Comparison of ENCODE assay signal across 8 cellular contexts in the genomic region with DNA sequence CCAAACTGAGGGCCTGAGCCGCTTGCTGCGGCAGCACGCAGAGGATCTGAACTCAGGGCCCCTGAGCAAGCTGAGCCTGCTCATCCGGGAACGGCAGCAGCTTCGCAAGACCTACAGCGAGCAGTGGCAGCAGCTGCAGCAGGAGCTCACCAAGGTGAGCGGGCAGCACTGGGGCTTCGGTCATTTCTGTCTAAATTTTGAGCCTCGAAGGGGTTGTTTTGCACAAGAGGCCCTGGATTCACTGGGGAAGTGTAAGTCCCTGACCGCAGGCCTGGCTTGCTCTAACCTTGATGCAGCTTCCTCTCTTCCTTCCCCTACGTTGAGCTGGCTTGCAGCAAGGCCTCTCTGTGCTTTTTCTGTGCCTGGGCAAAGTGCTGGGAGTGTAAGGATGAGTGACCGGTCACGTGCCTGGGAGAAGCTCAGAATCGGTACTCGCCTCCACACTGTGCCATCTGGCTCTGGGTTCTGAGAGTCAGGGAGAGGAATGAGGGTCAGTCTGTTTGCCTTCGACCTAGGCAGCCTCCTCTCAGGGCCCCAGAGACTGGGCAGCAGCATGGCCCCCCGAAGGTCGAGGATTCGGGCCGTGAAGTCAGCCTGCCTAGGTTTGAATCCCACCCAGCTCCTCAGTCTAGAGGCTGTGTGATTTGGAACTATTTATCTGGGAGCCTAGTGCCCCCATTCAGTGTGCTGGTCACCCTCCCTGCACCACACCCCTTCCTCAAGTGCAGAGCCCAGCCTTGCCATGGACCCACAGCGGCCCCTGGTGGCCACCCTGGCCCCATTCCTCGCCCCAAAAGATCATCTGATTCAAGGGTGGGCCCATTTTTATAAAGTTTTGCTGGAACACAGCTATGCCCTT. TPM values are rescaled to one million over a fixed set of nuclear protein-coding genes. Genes with fewer than 3 reads are reported as not detected.
A peak's percentile ranks its signal among the peaks of the same experiment; 100 is the strongest.
DNase-seq lines count a peak whose midpoint lies in the region; ATAC-seq, FAIRE-seq and TF ChIP-seq lines count a peak whose summit lies in the region.

No MANE protein-coding gene starts in this region.

- H3K27ac ChIP-seq in breast epithelium: peak overlapping the region; percentile 92 to 98
- no peak overlapping the region for H3K27ac ChIP-seq in keratinocyte (ENCODE audit: control insufficient read depth, insufficient read depth, low read length)

- TF ChIP-seq POLR2A in breast epithelium (IDR thresholded peaks at IDR 0.05): no peak

- 0 out of 2 replicates have a peak overlapping the region, but pooled peaks have one; percentile 49 for H3K27ac Mint-ChIP-seq in WTC11

- H3K4me1 Mint-ChIP-seq in WTC11: peaks cover 22% of the 10 kb centered on the region

- H3K4me2 ChIP-seq in keratinocyte (ENCODE audit: control insufficient read depth, extremely low read depth, insufficient read depth, low read depth, low read length): no peak overlapping the region

- H3K79me2 ChIP-seq in keratinocyte (ENCODE audit: control insufficient read depth, insufficient read depth, low read length): no peaks in the 10 kb centered on the region

- no peak overlapping the region for H3K9ac ChIP-seq in keratinocyte (ENCODE audit: control insufficient read depth, extremely low read depth, insufficient read depth, low read length)

- H3K9me3 Mint-ChIP-seq in WTC11: no peaks in the 10 kb centered on the region

- ATAC-seq in GM19395 (IDR thresholded peaks at IDR 0.05; ENCODE audit: unreplicated experiment) (peak; percentile 51), WTC11 (peak; percentile 47), GM18517 (IDR thresholded peaks at IDR 0.05; ENCODE audit: unreplicated experiment) (no peak)

- H3K4me3 Mint-ChIP-seq in WTC11: no peak overlapping the region

- no peaks in the 10 kb centered on the region; the same call in 1 of the 2 replicates for H3K36me3 ChIP-seq in BE2C
- H3K36me3 ChIP-seq in breast epithelium: no peaks in the 10 kb centered on the region
- H3K36me3 ChIP-seq in keratinocyte (ENCODE audit: control insufficient read depth in 2 of 2, extremely low read depth in 1 of 2, insufficient read depth in 2 of 2, low read length in 2 of 2): peaks cover 4 to 8% of the 10 kb centered on the region in 2 experiments

- H2AFZ ChIP-seq in keratinocyte (ENCODE audit: control insufficient read depth, low read length): no peak overlapping the region

- CTCF ChIA-PET in WTC11 (lab: Charles Lee): interaction anchor here (0.6 to 4.9 kb wide), 54 partner anchors 10 to 742 kb away, joined by 3 to 75 read pairs (median 4); a partner anchor contains a TSS

- TF ChIP-seq CTCF in BE2C (IDR thresholded peaks at IDR 0.05; ENCODE audit: low read depth, low read length) (peak; percentile 98), WTC11 (IDR thresholded peaks at IDR 0.05) (peak; percentile 93), breast epithelium (IDR thresholded peaks at IDR 0.05) (peak; percentile 82 to 98 (median 96)), keratinocyte (optimal IDR thresholded peaks at IDR 0.05 in 1 of 3, IDR thresholded peaks at IDR 0.05 in 1 of 3, conservative IDR thresholded peaks at IDR 0.05 in 1 of 3; ENCODE audit: extremely low read depth in 1 of 3, insufficient read depth in 2 of 3, low read length in 3 of 3) (peak; percentile 91 to 96 (median 96))

- H3K4me3 ChIP-seq in BE2C (ENCODE audit: low read depth, low read length): no peak overlapping the region
- peak overlapping the region; percentile 52 to 82 (median 62) for H3K4me3 ChIP-seq in breast epithelium
- no peak overlapping the region for H3K4me3 ChIP-seq in keratinocyte (ENCODE audit: control insufficient read depth in 2 of 3, extremely low read depth in 1 of 3, insufficient read depth in 2 of 3, low read depth in 1 of 3, low read length in 3 of 3)

- POLR2A ChIA-PET in WTC11 (lab: Charles Lee): interaction anchor here (0.5 to 2.7 kb wide), 3 partner anchors 17 to 981 kb away, joined by 3 to 8 read pairs (median 5); a partner anchor contains a TSS

- peak; percentile 64 for FAIRE-seq in keratinocyte (lab: Jason Lieb, UNC)

- no peaks in the 10 kb centered on the region for H3K27me3 Mint-ChIP-seq in WTC11 (ENCODE audit: low read depth)

- H3K9me3 ChIP-seq in BE2C (no peaks in the 10 kb centered on the region), breast epithelium (no peaks in the 10 kb centered on the region), keratinocyte (ENCODE audit: control insufficient read depth, low read depth, low read length) (no peaks in the 10 kb centered on the region)

- intact Hi-C loops in breast epithelium (cut with DNase I; ENCODE audit: low total_unique reads): loop anchor here (1.0 to 5.0 kb wide), 2 partner anchors 16 to 238 kb away; no protein-coding TSS in a partner anchor

- H3K9me1 ChIP-seq in keratinocyte (ENCODE audit: control insufficient read depth, extremely low read depth, insufficient read depth, low read length): no peaks in the 10 kb centered on the region

- H3K27me3 ChIP-seq in BE2C: no peaks in the 10 kb centered on the region
- H3K27me3 ChIP-seq in breast epithelium: no peaks in the 10 kb centered on the region
- no peaks in the 10 kb centered on the region for H3K27me3 ChIP-seq in keratinocyte (ENCODE audit: control insufficient read depth, extremely low read depth, insufficient read depth, low read length)

- no peaks in the 10 kb centered on the region for H4K20me1 ChIP-seq in keratinocyte (ENCODE audit: control insufficient read depth, extremely low read depth, insufficient read depth, low read length)

- no peaks in the 10 kb centered on the region for H3K4me1 ChIP-seq in BE2C
- H3K4me1 ChIP-seq in breast epithelium: peaks cover 11% of the 10 kb centered on the region in 2 donors
- no peaks in the 10 kb centered on the region for H3K4me1 ChIP-seq in keratinocyte (ENCODE audit: control insufficient read depth, extremely low read depth, insufficient read depth, low read length)

- DNase-seq in BE2C: peak; percentile 84
- peak; percentile 80 for DNase-seq in NAMALWA (ENCODE audit: low spot score)
- DNase-seq in WTC11 (ENCODE audit: low spot score): peak; percentile 89
- DNase-seq in breast epithelium (ENCODE audit: low spot score in 2 of 2): peak in 1 of 2 donors; percentile 71
- no peak for DNase-seq in keratinocyte (ENCODE audit: low read depth, low spot score)
- DNase-seq in stimulated activated CD4-positive, alpha-beta T cell treated with anti-CD3 and anti-CD28 coated beads, Interleukin-1b, Interleukin-23, amount 100 ng/mL, for 1 hour (ENCODE audit: low read depth in 2 of 2): peak; percentile 59 to 79

- dilution Hi-C loops in keratinocyte (cut with MboI; ENCODE audit: extremely low pct_ligation_motif_present, low sequenced_read_pairs): no loop called here

- no peaks in the 10 kb centered on the region for H3K36me3 Mint-ChIP-seq in WTC11

RNA-seq across cellular contexts. Expression of a gene that starts 1.4 kb away (rescaled TPM):
- polyA plus RNA-seq in BE2C (2012; ENCODE audit: insufficient read depth, insufficient read length, low read depth): 11.9 TPM
- total RNA-seq in WTC11 (2021) (9.7 to 10.2 TPM (median 10.0 TPM) in 3 replicates), breast epithelium (10 to 100 TPM; 41.4 to 54.7 (median 42.3) TPM)
- polyA plus RNA-seq in keratinocyte: 0.24 to 0.34 TPM (median 0.28 TPM) in 3 replicates
- not detected for polyA plus RNA-seq in keratinocyte (2011; ENCODE audit: low read depth)
- 0.10 and 0.14 TPM in 2 replicates for polyA plus RNA-seq in keratinocyte (2011; cell fraction: cytosol; rRNA removed)
- polyA plus RNA-seq in keratinocyte (2011; cell fraction: nucleus; rRNA removed): 0.11 and 0.56 TPM in 2 replicates
- polyA plus RNA-seq in keratinocyte (2012; ENCODE audit: low replicate concordance): 0.16 and 0.82 TPM in 2 replicates
- polyA minus RNA-seq in keratinocyte: 0.83 to 3.2 TPM in 2 of 3 replicates, not detected in the other
- not detected for polyA minus RNA-seq in keratinocyte (2011; cell fraction: cytosol; rRNA and poly(A)+ RNA removed)
- not detected in 2 replicates for polyA minus RNA-seq in keratinocyte (2011; cell fraction: nucleus; rRNA and poly(A)+ RNA removed)

RNA-seq across cellular contexts. Expression of a gene that starts 17.3 kb away (rescaled TPM):
- 41.1 TPM for polyA plus RNA-seq in BE2C (2012; ENCODE audit: insufficient read depth, insufficient read length, low read depth)
- total RNA-seq in WTC11 (2021): 36.8 to 46.3 TPM (median 38.6 TPM) in 3 replicates
- total RNA-seq in breast epithelium: 10 to 100 TPM; 34.5 to 48.5 (median 36.4) TPM
- 22.8 to 36.5 TPM (median 34.7 TPM) in 3 replicates for polyA plus RNA-seq in keratinocyte
- 52.4 TPM for polyA plus RNA-seq in keratinocyte (2011; ENCODE audit: low read depth)
- polyA plus RNA-seq in keratinocyte (2011; cell fraction: cytosol; rRNA removed): 18.2 and 36.2 TPM in 2 replicates
- polyA plus RNA-seq in keratinocyte (2011; cell fraction: nucleus; rRNA removed): 54.7 and 61.8 TPM in 2 replicates
- polyA plus RNA-seq in keratinocyte (2012; ENCODE audit: low replicate concordance): 44.8 and 74.3 TPM in 2 replicates
- polyA minus RNA-seq in keratinocyte: 41.0 to 160 TPM (median 48.8 TPM) in 3 replicates
- 88.1 TPM for polyA minus RNA-seq in keratinocyte (2011; cell fraction: cytosol; rRNA and poly(A)+ RNA removed)
- 67.9 and 69.1 TPM in 2 replicates for polyA minus RNA-seq in keratinocyte (2011; cell fraction: nucleus; rRNA and poly(A)+ RNA removed)

RNA-seq across cellular contexts. Expression of a gene that starts 17.4 kb away (rescaled TPM):
- polyA plus RNA-seq in BE2C (2012; ENCODE audit: insufficient read depth, insufficient read length, low read depth): 111 TPM
- total RNA-seq in WTC11 (2021) (27.9 to 31.5 TPM (median 31.0 TPM) in 3 replicates), breast epithelium (10 to 100 TPM; 38.2 to 58.0 (median 56.9) TPM)
- 6.6 to 13.4 TPM (median 9.7 TPM) in 3 replicates for polyA plus RNA-seq in keratinocyte
- 7.3 TPM for polyA plus RNA-seq in keratinocyte (2011; ENCODE audit: low read depth)
- polyA plus RNA-seq in keratinocyte (2011; cell fraction: cytosol; rRNA removed): 6.5 and 7.6 TPM in 2 replicates
- 38.8 and 46.7 TPM in 2 replicates for polyA plus RNA-seq in keratinocyte (2011; cell fraction: nucleus; rRNA removed)
- 9.0 and 9.7 TPM in 2 replicates for polyA plus RNA-seq in keratinocyte (2012; ENCODE audit: low replicate concordance)
- 16.9 to 46.0 TPM (median 20.4 TPM) in 3 replicates for polyA minus RNA-seq in keratinocyte
- 10.2 TPM for polyA minus RNA-seq in keratinocyte (2011; cell fraction: cytosol; rRNA and poly(A)+ RNA removed)
- 17.4 and 20.3 TPM in 2 replicates for polyA minus RNA-seq in keratinocyte (2011; cell fraction: nucleus; rRNA and poly(A)+ RNA removed)

RNA-seq across cellular contexts. Expression of a gene that starts 46.7 kb away (rescaled TPM):
- polyA plus RNA-seq in BE2C (2012; ENCODE audit: insufficient read depth, insufficient read length, low read depth): 58.6 TPM
- total RNA-seq in WTC11 (2021): 16.4 to 23.6 TPM (median 21.7 TPM) in 3 replicates
- 10 to 100 TPM; 19.0 to 22.3 (median 19.4) TPM for total RNA-seq in breast epithelium
- polyA plus RNA-seq in keratinocyte: 10.6 to 12.1 TPM (median 11.8 TPM) in 3 replicates
- polyA plus RNA-seq in keratinocyte (2011; ENCODE audit: low read depth): 14.6 TPM
- 7.7 and 9.8 TPM in 2 replicates for polyA plus RNA-seq in keratinocyte (2011; cell fraction: cytosol; rRNA removed)
- 6.4 and 7.6 TPM in 2 replicates for polyA plus RNA-seq in keratinocyte (2011; cell fraction: nucleus; rRNA removed)
- polyA plus RNA-seq in keratinocyte (2012; ENCODE audit: low replicate concordance): 9.4 and 12.4 TPM in 2 replicates
- 4.4 to 7.2 TPM (median 6.5 TPM) in 3 replicates for polyA minus RNA-seq in keratinocyte
- polyA minus RNA-seq in keratinocyte (2011; cell fraction: cytosol; rRNA and poly(A)+ RNA removed): 9.4 TPM
- polyA minus RNA-seq in keratinocyte (2011; cell fraction: nucleus; rRNA and poly(A)+ RNA removed): 2.2 and 4.1 TPM in 2 replicates

RNA-seq across cellular contexts. Expression of a gene that starts 49.4 kb away (rescaled TPM):
- 83.4 TPM for polyA plus RNA-seq in BE2C (2012; ENCODE audit: insufficient read depth, insufficient read length, low read depth)
- 92.1 to 102 TPM (median 101 TPM) in 3 replicates for total RNA-seq in WTC11 (2021)
- total RNA-seq in breast epithelium: 10 to 100 TPM; 52.4 to 65.0 (median 59.8) TPM
- 60.9 to 91.0 TPM (median 63.1 TPM) in 3 replicates for polyA plus RNA-seq in keratinocyte
- polyA plus RNA-seq in keratinocyte (2011; ENCODE audit: low read depth): 71.9 TPM
- 36.0 and 65.6 TPM in 2 replicates for polyA plus RNA-seq in keratinocyte (2011; cell fraction: cytosol; rRNA removed)
- polyA plus RNA-seq in keratinocyte (2011; cell fraction: nucleus; rRNA removed): 92.9 and 109 TPM in 2 replicates
- polyA plus RNA-seq in keratinocyte (2012; ENCODE audit: low replicate concordance): 69.1 and 85.0 TPM in 2 replicates
- 76.9 to 110 TPM (median 103 TPM) in 3 replicates for polyA minus RNA-seq in keratinocyte
- polyA minus RNA-seq in keratinocyte (2011; cell fraction: cytosol; rRNA and poly(A)+ RNA removed): 93.0 TPM
- polyA minus RNA-seq in keratinocyte (2011; cell fraction: nucleus; rRNA and poly(A)+ RNA removed): 91.7 and 99.8 TPM in 2 replicates

Comparison
In these comparisons a context has a peak if more than half of its experiments do, and no peak if none do; other contexts are left out.
1. H3K4me3 ChIP-seq: peak in breast epithelium (3 of 3); none in BE2C (single experiment) and keratinocyte (0 of 3).
2. Peak in every context shown above with its lines, with median percentiles within 50 percentile points of each other: CTCF ChIP-seq.